In genomic region chr12:91695964-91696363, GRCh38 we compare ENCODE assay signal across 27 cellular contexts.
A peak's percentile ranks its signal among the peaks of the same experiment; 100 is the strongest.
DNase-seq lines count a peak whose midpoint lies in the region; ATAC-seq and TF ChIP-seq lines count a peak whose summit lies in the region.
"Had no signal": no experiment of that assay in that cellular context is flagged by ENCODE, and none has a peak within 500 bp of the region (broad histone marks: within the 10 kb centered on the region; RNA-seq: fewer than 3 reads in every experiment).

No MANE protein-coding gene starts in this region.

- peaks cover 6% of the 10 kb centered on the region; the same call in 1 of the 3 replicates for H3K9me3 Mint-ChIP-seq in GM23338

- peaks cover 3% of the 10 kb centered on the region; the same call in 1 of the 3 replicates for H3K36me3 Mint-ChIP-seq in GM23338 (ENCODE audit: low read depth)
- H3K36me3 Mint-ChIP-seq: activated naive CD4-positive, alpha-beta T cell treated with anti-CD3 and anti-CD28 coated beads, Interleukin-2, amount 10 ng/mL, durations not matched to agents 7 days and 5 days had no signal

- ATAC-seq in GM23338: no peak
- no peak for ATAC-seq in PC-3
- ATAC-seq in left cardiac atrium: no peak
- ATAC-seq: activated CD4-positive, alpha-beta T cell treated with anti-CD3 and anti-CD28 coated beads for 36 hours; left ventricle myocardium superior; natural killer cell treated with Interleukin-12 subunit alpha and Interleukin-12 subunit beta and Interleukin-15 and Interleukin-18, amount 100 ng/mL, for 72 hours; right lobe of liver; Right ventricle myocardium inferior had no signal

- H3K4me3 ChIP-seq in A673 (ENCODE audit: low read depth, low read length, poor library complexity, severe bottlenecking): no peak overlapping the region
- no peak overlapping the region for H3K4me3 ChIP-seq in GM23338
- no peak overlapping the region for H3K4me3 ChIP-seq in PC-3 (ENCODE audit: low read length)
- no peak overlapping the region for H3K4me3 ChIP-seq in choroid plexus epithelial cell (ENCODE audit: low read depth, low read length)
- no peak overlapping the region for H3K4me3 ChIP-seq in foreskin fibroblast (ENCODE audit: low read depth in 1 of 2, low read length in 2 of 2)
- H3K4me3 ChIP-seq: dorsolateral prefrontal cortex, hepatocyte, right lobe of liver had no signal

- intact Hi-C loops in A673 (cut with micrococcal nuclease; ENCODE audit: unreplicated experiment) (no loop called here), PC-3 (cut with micrococcal nuclease) (loop anchor here (10.0 kb wide), 1 partner anchor 311 kb away; no protein-coding TSS in a partner anchor), left cardiac atrium (cut with DNase I) (no loop called here)

- H3K9me2 ChIP-seq in GM23338 (ENCODE audit: insufficient read depth) (peaks cover 12% of the 10 kb centered on the region; the same call in 1 of the 2 replicates), PC-3 (replicated peaks; ENCODE audit: low read length) (no peaks in the 10 kb centered on the region)

- no peak overlapping the region for H3K4me3 Mint-ChIP-seq in GM23338
- H3K4me3 Mint-ChIP-seq: activated CD4-positive, alpha-beta T cell treated with anti-CD3 and anti-CD28 coated beads for 36 hours; activated naive CD4-positive, alpha-beta T cell treated with anti-CD3 and anti-CD28 coated beads, Interleukin-2, amount 10 ng/mL, durations not matched to agents 7 days and 5 days; natural killer cell treated with Interleukin-12 subunit alpha and Interleukin-12 subunit beta and Interleukin-15 and Interleukin-18, amount 100 ng/mL, for 72 hours had no signal

- POLR2A ChIA-PET in A673 (lab: Charles Lee; ENCODE audit: low non-redundant PET): no interaction called here
- POLR2A ChIA-PET in PC-3 (lab: Charles Lee; ENCODE audit: unreplicated experiment): no interaction called here

- H3K27me3 Mint-ChIP-seq in GM23338 (ENCODE audit: insufficient read depth, low read depth, poor library complexity): no peaks in the 10 kb centered on the region
- H3K27me3 Mint-ChIP-seq: activated CD4-positive, alpha-beta T cell treated with anti-CD3 and anti-CD28 coated beads for 36 hours; activated naive CD4-positive, alpha-beta T cell treated with anti-CD3 and anti-CD28 coated beads, Interleukin-2, amount 10 ng/mL, durations not matched to agents 7 days and 5 days had no signal

- H3K27ac Mint-ChIP-seq in GM23338: no peak overlapping the region
- H3K27ac Mint-ChIP-seq: activated CD4-positive, alpha-beta T cell treated with anti-CD3 and anti-CD28 coated beads for 36 hours; activated naive CD4-positive, alpha-beta T cell treated with anti-CD3 and anti-CD28 coated beads, Interleukin-2, amount 10 ng/mL, durations not matched to agents 7 days and 5 days; natural killer cell treated with Interleukin-12 subunit alpha and Interleukin-12 subunit beta and Interleukin-15 and Interleukin-18, amount 100 ng/mL, for 72 hours had no signal

- H3K4me2 ChIP-seq in GM23338 (no peak overlapping the region), PC-3 (ENCODE audit: low read length) (no peak overlapping the region)
- H3K4me2 ChIP-seq: hepatocyte, KMS-11 had no signal

- no peaks in the 10 kb centered on the region for H3K4me1 ChIP-seq in A673 (ENCODE audit: insufficient read depth, low read length, poor library complexity, severe bottlenecking)
- no peaks in the 10 kb centered on the region for H3K4me1 ChIP-seq in GM23338 (ENCODE audit: insufficient read depth)
- no peaks in the 10 kb centered on the region for H3K4me1 ChIP-seq in PC-3 (ENCODE audit: insufficient read depth, low read length)
- H3K4me1 ChIP-seq: parathyroid adenoma, right lobe of liver had no signal

- H3F3A ChIP-seq in GM23338 (replicated peaks; ENCODE audit: low read depth): no peaks in the 10 kb centered on the region
- H3F3A ChIP-seq in PC-3 (ENCODE audit: low read length, unreplicated experiment): no peaks in the 10 kb centered on the region

- H3K27me3 ChIP-seq in A673 (replicated peaks; ENCODE audit: insufficient read depth, low read depth, low read length, poor library complexity) (no peaks in the 10 kb centered on the region), GM23338 (ENCODE audit: insufficient read depth) (no peaks in the 10 kb centered on the region), PC-3 (ENCODE audit: low read length) (no peaks in the 10 kb centered on the region)
- H3K27me3 ChIP-seq: dorsolateral prefrontal cortex, hepatocyte, right lobe of liver had no signal

- DNase-seq in A673 (ENCODE audit: low spot score): no peak
- no peak for DNase-seq in GM23338 (ENCODE audit: low spot score)
- DNase-seq in PC-3: no peak
- peak; percentile 5 for DNase-seq in choroid plexus epithelial cell (ENCODE audit: low read depth)
- DNase-seq in GM10266 (ENCODE audit: extremely low spot score): no peak
- DNase-seq in foreskin fibroblast: no peak
- DNase-seq in left cardiac atrium: no peak
- no peak for DNase-seq in activated CD4-positive, alpha-beta T cell treated with anti-CD3 and anti-CD28 coated beads, Interleukin-2, amount 50 U/mL, for 4 hours
- DNase-seq: activated CD4-positive, alpha-beta T cell treated with anti-CD3 and anti-CD28 coated beads for 36 hours; activated naive CD4-positive, alpha-beta T cell treated with anti-CD3 and anti-CD28 coated beads, Interleukin-2, amount 10 ng/mL, durations not matched to agents 7 days and 5 days; activated T-cell treated with anti-CD3 and anti-CD28 coated beads, Interleukin-2, amount 50 U/mL, for 48 hours; anterior cingulate cortex; C1 segment of cervical spinal cord; Calu3; caudate nucleus; dorsolateral prefrontal cortex; left ventricle myocardium superior; midbrain; NCI-H187; right lobe of liver; stimulated activated CD8-positive, alpha-beta memory T cell treated with anti-CD3 and anti-CD28 coated beads, Interleukin-4, amount 100 ng/mL, for 48 hours; trophoblast cell had no signal

- TF ChIP-seq CTCF in A673 (conservative IDR thresholded peaks at IDR 0.05; ENCODE audit: low read depth, low read length) (0 out of 2 replicates have a peak, but pooled peaks have one; percentile 17), GM23338 (conservative IDR thresholded peaks at IDR 0.05; ENCODE audit: low read depth in 2 of 2) (peak; percentile 8 to 15; a peak in 2 of 4 replicates), PC-3 (conservative IDR thresholded peaks at IDR 0.05; ENCODE audit: low read depth, low read length) (peak; percentile 41; the same call in 1 of the 2 replicates), choroid plexus epithelial cell (conservative IDR thresholded peaks at IDR 0.05; ENCODE audit: low read depth, low read length) (peak; percentile 14), GM10266 (IDR thresholded peaks at IDR 0.05; ENCODE audit: control insufficient read depth, insufficient read depth, low read depth, missing control alignments) (no peak), foreskin fibroblast (IDR thresholded peaks at IDR 0.05; ENCODE audit: low read depth, low read length) (no peak)

- H2AFZ ChIP-seq in GM23338 (no peak overlapping the region), PC-3 (ENCODE audit: low read length) (no peak overlapping the region)
- H2AFZ ChIP-seq: hepatocyte, parathyroid adenoma had no signal

- no TSS peak for BruUV-seq in A673 (replicated peaks; lab: Mats Ljungman, UMichigan)
- no TSS peak for BruUV-seq in PC-3 (replicated peaks; lab: Mats Ljungman, UMichigan)

- H3K9me3 ChIP-seq in A673 (ENCODE audit: low read depth, low read length, poor library complexity, severe bottlenecking): no peaks in the 10 kb centered on the region
- H3K9me3 ChIP-seq in PC-3 (ENCODE audit: low read length): no peaks in the 10 kb centered on the region
- H3K9me3 ChIP-seq: right lobe of liver had no signal

- no peak overlapping the region for H3K9ac ChIP-seq in PC-3 (ENCODE audit: low read length)
- H3K9ac ChIP-seq: KMS-11, parathyroid adenoma had no signal

- no peaks in the 10 kb centered on the region for H3K79me2 ChIP-seq in GM23338 (replicated peaks; ENCODE audit: insufficient read depth)
- no peaks in the 10 kb centered on the region for H3K79me2 ChIP-seq in PC-3 (ENCODE audit: low read length)
- H3K79me2 ChIP-seq: hepatocyte, parathyroid adenoma had no signal

- CTCF ChIA-PET in A673 (lab: Charles Lee): no interaction called here
- CTCF ChIA-PET in PC-3 (lab: Charles Lee): interaction anchor here (0.5 to 0.7 kb wide), 2 partner anchors 313 to 593 kb away, joined by 3 to 5 read pairs; no protein-coding TSS in a partner anchor

- no peaks in the 10 kb centered on the region for H4K20me1 ChIP-seq in GM23338 (replicated peaks; ENCODE audit: insufficient read depth)
- H4K20me1 ChIP-seq in PC-3 (ENCODE audit: low read length): no peaks in the 10 kb centered on the region

- H3K36me3 ChIP-seq in A673 (ENCODE audit: insufficient read depth, low read length, poor library complexity, severe bottlenecking) (no peaks in the 10 kb centered on the region), GM23338 (ENCODE audit: insufficient read depth) (no peaks in the 10 kb centered on the region; the same call in 1 of the 2 replicates), PC-3 (ENCODE audit: low read depth, low read length) (no peaks in the 10 kb centered on the region)
- H3K36me3 ChIP-seq: right lobe of liver had no signal

- no peaks in the 10 kb centered on the region for H3K4me1 Mint-ChIP-seq in GM23338
- H3K4me1 Mint-ChIP-seq: activated CD4-positive, alpha-beta T cell treated with anti-CD3 and anti-CD28 coated beads for 36 hours had no signal

- H3K27ac ChIP-seq in A673 (ENCODE audit: low read depth, low read length, poor library complexity, severe bottlenecking) (no peak overlapping the region), GM23338 (ENCODE audit: low read depth) (no peak overlapping the region), PC-3 (ENCODE audit: low read length) (no peak overlapping the region)
- H3K27ac ChIP-seq: dorsolateral prefrontal cortex, hepatocyte, KMS-11, parathyroid adenoma, right lobe of liver had no signal

TF ChIP-seq in GM23338, 12 proteins besides CTCF, POLR2A, EP300 and RAD21 (continues in another document):
- no peak for TF ChIP-seq ZNF114 (CRISPR knock-in tag; IDR thresholded peaks at IDR 0.05)
- TF ChIP-seq NANOG (IDR thresholded peaks at IDR 0.05; ENCODE audit: borderline replicate concordance): no peak
- TF ChIP-seq STAT1 (IDR thresholded peaks at IDR 0.05; ENCODE audit: unreplicated experiment): no peak

Comparison
In these comparisons a context has a peak if more than half of its experiments do, and no peak if none do; other contexts are left out.
1. CTCF ChIP-seq: peak in A673 (single experiment), GM23338 (2 of 2), PC-3 (single experiment) and choroid plexus epithelial cell (single experiment); none in GM10266 (single experiment) and foreskin fibroblast (single experiment).